Comparison of ENCODE assay signal across 10 cellular contexts in genomic region chr3:191235331-191236314, GRCh38. TPM values are rescaled to one million over a fixed set of nuclear protein-coding genes. Genes with fewer than 3 reads are reported as not detected.
A peak's percentile ranks its signal among the peaks of the same experiment; 100 is the strongest.
DNase-seq lines count a peak whose midpoint lies in the region; ATAC-seq and TF ChIP-seq lines count a peak whose summit lies in the region.
"Had no signal": no experiment of that assay in that cellular context is flagged by ENCODE, and none has a peak within 500 bp of the region (broad histone marks: within the 10 kb centered on the region; RNA-seq: fewer than 3 reads in every experiment).

No MANE protein-coding gene starts in this region.

- peak; percentile 93 for DNase-seq in COLO829 (ENCODE audit: low spot score)
- DNase-seq in choroid plexus epithelial cell (ENCODE audit: low read depth): peak; percentile 71
- DNase-seq in KBM-7: no peak
- DNase-seq in right lobe of liver: no peak
- no peak for DNase-seq in NCI-H345 (lab: John Stamatoyannopoulos, UW)
- DNase-seq in ACHN: no peak
- DNase-seq: DND-41 had no signal

- no peaks in the 10 kb centered on the region for H3K9me3 ChIP-seq in right lobe of liver

- intact Hi-C loops in right lobe of liver (cut with DNase I): no loop called here

- H3K4me1 ChIP-seq in right lobe of liver: no peaks in the 10 kb centered on the region

- WGBS in right lobe of liver (ENCODE audit: insufficient coverage, low coverage, low lambda C conversion rate, missing lambda C conversion rate): 69% methylated on average over 3 of the region's 4 CpGs

- no peaks in the 10 kb centered on the region for H3K36me3 ChIP-seq in right lobe of liver

- no peak overlapping the region for H3K27ac ChIP-seq in right lobe of liver

- no peak overlapping the region for H3K4me3 ChIP-seq in choroid plexus epithelial cell (ENCODE audit: low read depth, low read length)
- no peak overlapping the region for H3K4me3 ChIP-seq in right lobe of liver

- no peak for TF ChIP-seq POLR2A in right lobe of liver (IDR thresholded peaks at IDR 0.05)

- H3K27me3 ChIP-seq in right lobe of liver: no peaks in the 10 kb centered on the region

- ATAC-seq in GM19452 (IDR thresholded peaks at IDR 0.05; ENCODE audit: unreplicated experiment) (peak; percentile 99), HG03097 (IDR thresholded peaks at IDR 0.05; ENCODE audit: low FRiP score, unreplicated experiment) (peak; percentile 99), right lobe of liver (no peak)

- TF ChIP-seq CTCF in choroid plexus epithelial cell (conservative IDR thresholded peaks at IDR 0.05; ENCODE audit: low read depth, low read length): no peak
- TF ChIP-seq CTCF in right lobe of liver (IDR thresholded peaks at IDR 0.05): no peak

- in situ Hi-C loops in KBM-7 (cut with MboI; ENCODE audit: low pct_unique_long_range_greater_than_20kb, low sequenced_read_pairs) (no loop called here), ACHN (cut with HindIII; ENCODE audit: low pct_ligation_motif_present, low pct_unique_long_range_greater_than_20kb, low sequenced_read_pairs) (no loop called here)

RNA-seq across cellular contexts. Expression of gene OSTN, which starts 36.6 kb away (rescaled TPM):
- not detected for total RNA-seq in right lobe of liver
- total RNA-seq: lung microvascular endothelial cell had no signal

Comparison
In these comparisons a context has a peak if more than half of its experiments do, and no peak if none do; other contexts are left out.
1. DNase-seq: peak in COLO829 (single experiment) and choroid plexus epithelial cell (single experiment); none in KBM-7 (single experiment), right lobe of liver (0 of 3), NCI-H345 (single experiment) and ACHN (single experiment).
2. ATAC-seq: peak in GM19452 (single experiment) and HG03097 (single experiment); none in right lobe of liver (0 of 4).